In genomic region chr17:38613981-38614779, GRCh38 we compare ENCODE assay signal across 22 cellular contexts. TPM values are rescaled to one million over a fixed set of nuclear protein-coding genes. Genes with fewer than 3 reads are reported as not detected.
DNase-seq lines count a peak whose midpoint lies in the region; FAIRE-seq and TF ChIP-seq lines count a peak whose summit lies in the region.
"Had no signal": no experiment of that assay in that cellular context is flagged by ENCODE, and none has a peak within 500 bp of the region (broad histone marks: within the 10 kb centered on the region; RNA-seq: fewer than 3 reads in every experiment).

No MANE protein-coding gene starts in this region.

- H3K27ac ChIP-seq in HEK293 (ENCODE audit: extremely low read depth, low read depth, low read length) = no peak overlapping the region
- no peak overlapping the region for H3K27ac ChIP-seq in small intestine (ENCODE audit: low read depth in 1 of 2, low read length in 1 of 2)
- H3K27ac ChIP-seq in spleen = no peak overlapping the region
- H3K27ac ChIP-seq: esophagus squamous epithelium, parathyroid adenoma, tibial nerve had no signal

- H3K27me3 ChIP-seq in small intestine (ENCODE audit: control insufficient read depth in 2 of 2, insufficient read depth in 2 of 2, low read length in 2 of 2) (peaks cover 0 to 12% of the 10 kb centered on the region in 2 donors), spleen (replicated peaks in 1 of 7) (peaks cover 0 to 66% (median 22%) of the 10 kb centered on the region in 7 donors)

- no peak overlapping the region for H3K4me3 ChIP-seq in HEK293 (ENCODE audit: low read depth, low read length)
- no peak overlapping the region for H3K4me3 ChIP-seq in small intestine (ENCODE audit: low read depth in 1 of 2, low read length in 2 of 2)
- no peak overlapping the region for H3K4me3 ChIP-seq in spleen
- H3K4me3 ChIP-seq: esophagus squamous epithelium, tibial nerve had no signal

- no peaks in the 10 kb centered on the region for H3K4me1 ChIP-seq in HEK293 (ENCODE audit: control insufficient read depth, insufficient read depth, low read length)
- no peaks in the 10 kb centered on the region for H3K4me1 ChIP-seq in small intestine (ENCODE audit: control insufficient read depth in 2 of 2, insufficient read depth in 1 of 2, low read depth in 1 of 2, low read length in 1 of 2)
- H3K4me1 ChIP-seq in spleen = no peaks in the 10 kb centered on the region
- H3K4me1 ChIP-seq: esophagus squamous epithelium, parathyroid adenoma, tibial nerve had no signal

- FAIRE-seq in small intestine (lab: Jason Lieb, UNC) = no peak
- FAIRE-seq: astrocyte, D721Med, G401.6, GM19239 had no signal

- no peak for TF ChIP-seq CTCF in HEK293 (tag by site-specific recombination; IDR thresholded peaks at IDR 0.05)
- no peak for TF ChIP-seq CTCF in spleen (IDR thresholded peaks at IDR 0.05 in 8 of 11, conservative IDR thresholded peaks at IDR 0.05 in 3 of 11)

- no peak for TF ChIP-seq POLR2A in spleen (IDR thresholded peaks at IDR 0.05)

- peak; percentile 33 for DNase-seq in NCI-H2196 treated with DMSO at 0.1 percent for 48 hours (lab: John Stamatoyannopoulos, UW; ENCODE audit: unreplicated experiment)
- peak; percentile 11 for DNase-seq in iPS-NIHi11 (ENCODE audit: low spot score)
- DNase-seq in small intestine = peak; percentile 71
- DNase-seq in NCI-H748 treated with DMSO at 0.1 percent for 48 hours (lab: John Stamatoyannopoulos, UW) = no peak
- no peak for DNase-seq in central memory CD4-positive, alpha-beta T cell
- DNase-seq in spleen = no peak
- DNase-seq: activated CD8-positive, alpha-beta memory T cell treated with anti-CD3 and anti-CD28 coated beads for 24 hours; activated T-cell treated with anti-CD3 and anti-CD28 coated beads, Interleukin-2, amount 50 U/mL, for 72 hours; effector memory CD4-positive, alpha-beta T cell; esophagus squamous epithelium; MV-4-11; naive B cell; NCI-H2171; SK-N-SH; stimulated activated CD4-positive, alpha-beta T cell treated with anti-CD3 and anti-CD28 coated beads, Interleukin-2, amount 100 ng/mL, for 48 hours had no signal

- intact Hi-C loops in spleen (cut with DNase I; ENCODE audit: low total_unique reads) = no loop called here

- H3K36me3 ChIP-seq in HEK293 (ENCODE audit: control insufficient read depth in 2 of 2, insufficient read depth in 1 of 2, low read length in 2 of 2) (no peaks in the 10 kb centered on the region), small intestine (ENCODE audit: control insufficient read depth in 2 of 2, insufficient read depth in 2 of 2, low read length in 2 of 2) (no peaks in the 10 kb centered on the region), spleen (no peaks in the 10 kb centered on the region)
- H3K36me3 ChIP-seq: esophagus squamous epithelium, tibial nerve had no signal

- POLR2A ChIA-PET in HEK293 (lab: Yijun Ruan, JAX) = interaction anchor here (0.7 kb wide), 1 partner anchor 56 kb away, joined by 3 read pairs; no protein-coding TSS in a partner anchor

- 40 to 62% (median 40%) methylated on average over 7 of the region's 7 CpGs for WGBS in small intestine, 3 donors
- 80 to 87% (median 84%) methylated on average over 7 of the region's 7 CpGs for WGBS in spleen, 5 donors

- CTCF ChIA-PET in HEK293 (lab: Yijun Ruan, JAX) = interaction anchor here (0.6 to 1.4 kb wide), 6 partner anchors 10 to 185 kb away, joined by 3 to 6 read pairs (median 4); no protein-coding TSS in a partner anchor

- H3K9me3 ChIP-seq in HEK293 (ENCODE audit: control insufficient read depth, insufficient read depth, low read depth, low read length) (no peaks in the 10 kb centered on the region), small intestine (ENCODE audit: control insufficient read depth, low read depth) (no peaks in the 10 kb centered on the region), spleen (peaks cover 0 to 9% (median 4%) of the 10 kb centered on the region in 8 donors)
- H3K9me3 ChIP-seq: SK-N-SH had no signal

TF ChIP-seq in HEK293, 187 proteins besides CTCF, POLR2A, EP300 and RAD21 (continues in another document):
- no peak for TF ChIP-seq BCL11B (tag by site-specific recombination; IDR thresholded peaks at IDR 0.05; ENCODE audit: low read depth)
- no peak for TF ChIP-seq BCL11A (tag by site-specific recombination; IDR thresholded peaks at IDR 0.05; ENCODE audit: low read depth)
- no peak for TF ChIP-seq ZNF658 (tag by site-specific recombination; IDR thresholded peaks at IDR 0.05)
- TF ChIP-seq MZF1 (tag by site-specific recombination; IDR thresholded peaks at IDR 0.05; ENCODE audit: borderline replicate concordance) = no peak
- no peak for TF ChIP-seq RBAK (tag by site-specific recombination; IDR thresholded peaks at IDR 0.05)
- TF ChIP-seq ZSCAN30 (tag by site-specific recombination; IDR thresholded peaks at IDR 0.05) = no peak
- TF ChIP-seq KLF9 (tag by site-specific recombination; IDR thresholded peaks at IDR 0.05; ENCODE audit: low read depth) = no peak
- no peak for TF ChIP-seq PRDM10 (tag by site-specific recombination; IDR thresholded peaks at IDR 0.05)
- TF ChIP-seq GLI2 (tag by site-specific recombination; IDR thresholded peaks at IDR 0.05; ENCODE audit: borderline replicate concordance, low read depth) = no peak
- no peak for TF ChIP-seq ZNF645 (tag by site-specific recombination; IDR thresholded peaks at IDR 0.05)
- TF ChIP-seq ZNF701 (tag by site-specific recombination; IDR thresholded peaks at IDR 0.05) = no peak
- no peak for TF ChIP-seq HOXD13 (CRISPR knock-in tag; IDR thresholded peaks at IDR 0.05; ENCODE audit: borderline replicate concordance)
- TF ChIP-seq ZFHX2 (tag by site-specific recombination; conservative IDR thresholded peaks at IDR 0.05) = peak; percentile 97
- TF ChIP-seq SCRT1 (tag by site-specific recombination; IDR thresholded peaks at IDR 0.05; ENCODE audit: borderline replicate concordance) = peak; percentile 97
- peak; percentile 98 for TF ChIP-seq SCRT2 (tag by site-specific recombination; IDR thresholded peaks at IDR 0.05)
- TF ChIP-seq, protein P1, sequence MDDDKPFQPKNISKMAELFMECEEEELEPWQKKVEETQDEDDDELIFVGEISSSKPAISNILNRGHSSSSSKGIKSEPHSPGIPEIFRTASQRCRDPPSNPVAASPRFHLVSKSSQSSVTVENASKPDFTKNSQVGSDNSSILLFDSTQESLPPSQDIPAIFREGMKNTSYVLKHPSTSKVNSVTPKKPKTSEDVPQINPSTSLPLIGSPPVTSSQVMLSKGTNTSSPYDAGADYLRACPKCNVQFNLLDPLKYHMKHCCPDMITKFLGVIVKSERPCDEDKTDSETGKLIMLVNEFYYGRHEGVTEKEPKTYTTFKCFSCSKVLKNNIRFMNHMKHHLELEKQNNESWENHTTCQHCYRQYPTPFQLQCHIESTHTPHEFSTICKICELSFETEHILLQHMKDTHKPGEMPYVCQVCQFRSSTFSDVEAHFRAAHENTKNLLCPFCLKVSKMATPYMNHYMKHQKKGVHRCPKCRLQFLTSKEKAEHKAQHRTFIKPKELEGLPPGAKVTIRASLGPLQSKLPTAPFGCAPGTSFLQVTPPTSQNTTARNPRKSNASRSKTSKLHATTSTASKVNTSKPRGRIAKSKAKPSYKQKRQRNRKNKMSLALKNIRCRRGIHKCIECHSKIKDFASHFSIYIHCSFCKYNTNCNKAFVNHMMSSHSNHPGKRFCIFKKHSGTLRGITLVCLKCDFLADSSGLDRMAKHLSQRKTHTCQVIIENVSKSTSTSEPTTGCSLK (tag by site-specific recombination; IDR thresholded peaks at IDR 0.05) = no peak

RNA-seq across cellular contexts. Expression of gene SRCIN1, which starts 8.4 kb away (rescaled TPM):
- polyA plus RNA-seq in small intestine (1 to 10 TPM in 1 of 3 donors, under 1 TPM in 2; 0.45 to 1.4 (median 0.54) TPM), spleen (1 to 10 TPM in 1 of 3 donors, under 1 TPM in 2; 0.41 to 2.5 (median 0.98) TPM)
- total RNA-seq in spleen = 1 to 10 TPM in 4 of 7 donors, under 1 TPM in 3; 0.32 to 3.5 (median 2.1) TPM

Comparison
In these comparisons a context has a peak if more than half of its experiments do, and no peak if none do; other contexts are left out.
1. DNase-seq: peak in NCI-H2196 treated with DMSO at 0.1 percent for 48 hours (single experiment), iPS-NIHi11 (single experiment) and small intestine (single experiment); none in NCI-H748 treated with DMSO at 0.1 percent for 48 hours (single experiment), central memory CD4-positive, alpha-beta T cell (single experiment) and spleen (single experiment).